22 cellular contexts compared by ENCODE assay signal in the genomic region with DNA sequence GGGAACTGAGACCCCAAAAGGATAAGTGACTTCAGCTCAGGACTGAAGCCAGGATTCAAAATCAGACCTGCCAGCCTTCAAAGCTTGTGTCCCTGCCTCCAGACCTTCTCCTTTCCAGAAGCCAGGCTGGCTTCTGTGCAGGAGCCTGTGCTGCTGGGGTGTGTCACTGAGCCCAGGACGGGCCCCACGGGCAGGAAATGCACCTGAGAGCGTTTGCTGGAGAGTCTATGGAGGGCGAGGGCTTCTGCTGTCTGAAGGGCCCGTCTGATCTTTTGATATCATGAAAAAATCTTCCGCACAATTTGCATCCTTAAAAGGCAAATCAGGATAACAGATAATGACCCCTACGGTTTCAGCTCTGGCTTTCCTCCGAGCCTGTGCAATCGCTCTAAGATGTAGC.
"Had no signal": no experiment of that assay in that cellular context is flagged by ENCODE, and none has a peak within 500 bp of the region (broad histone marks: within the 10 kb centered on the region; RNA-seq: fewer than 3 reads in every experiment).

No MANE protein-coding gene starts in this region.

- H3K36me3 ChIP-seq: brain microvascular endothelial cell, cardiac muscle cell had no signal

- ATAC-seq: activated CD4-positive, alpha-beta T cell treated with anti-CD3 and anti-CD28 coated beads for 36 hours; activated CD8-positive, alpha-beta T cell treated with anti-CD3 and anti-CD28 coated beads for 36 hours; T-helper 17 cell had no signal

- H2AFZ ChIP-seq: PC-9 had no signal

- H3K27ac ChIP-seq: brain microvascular endothelial cell, cardiac muscle cell, PC-9 had no signal

- DNase-seq: activated CD4-positive, alpha-beta T cell treated with anti-CD3 and anti-CD28 coated beads for 36 hours; activated CD8-positive, alpha-beta memory T cell treated with anti-CD3 and anti-CD28 coated beads, Interleukin-2, amount 50 U/mL, for 48 hours; activated CD8-positive, alpha-beta T cell treated with anti-CD3 and anti-CD28 coated beads for 36 hours; activated gamma-delta T cell; activated naive CD4-positive, alpha-beta T cell treated with anti-CD3 and anti-CD28 coated beads, Interleukin-2, amount 10 ng/mL, durations not matched to agents 7 days and 5 days; activated naive CD8-positive, alpha-beta T cell treated with anti-CD3 and anti-CD28 coated beads for 36 hours; activated T-cell treated with anti-CD3 and anti-CD28 coated beads, Interleukin-2, amount 50 U/mL, for 1 hour; brain microvascular endothelial cell; KG1; NCI-H1092; NCI-H1417; NCI-H1930; NCI-H2171; NCI-H2227 treated with DMSO at 0.1 percent for 48 hours; NCI-H446 treated with DMSO at 0.1 percent for 48 hours; NCI-H524 treated with DMSO at 0.1 percent for 48 hours; NCI-H82; PC-9; SHP77 treated with DMSO at 0.1 percent for 48 hours; T-helper 17 cell; T1000 had no signal

- H3K36me3 Mint-ChIP-seq: activated naive CD4-positive, alpha-beta T cell treated with anti-CD3 and anti-CD28 coated beads, Interleukin-2, amount 10 ng/mL, durations not matched to agents 7 days and 5 days; activated naive CD8-positive, alpha-beta T cell treated with anti-CD3 and anti-CD28 coated beads for 36 hours had no signal

- H3K27ac Mint-ChIP-seq: activated CD4-positive, alpha-beta T cell treated with anti-CD3 and anti-CD28 coated beads for 36 hours; activated CD8-positive, alpha-beta T cell treated with anti-CD3 and anti-CD28 coated beads for 36 hours; activated naive CD4-positive, alpha-beta T cell treated with anti-CD3 and anti-CD28 coated beads, Interleukin-2, amount 10 ng/mL, durations not matched to agents 7 days and 5 days; activated naive CD8-positive, alpha-beta T cell treated with anti-CD3 and anti-CD28 coated beads for 36 hours; T-helper 17 cell had no signal

- H3K4me3 Mint-ChIP-seq: activated CD4-positive, alpha-beta T cell treated with anti-CD3 and anti-CD28 coated beads for 36 hours; activated CD8-positive, alpha-beta T cell treated with anti-CD3 and anti-CD28 coated beads for 36 hours; activated naive CD4-positive, alpha-beta T cell treated with anti-CD3 and anti-CD28 coated beads, Interleukin-2, amount 10 ng/mL, durations not matched to agents 7 days and 5 days; activated naive CD8-positive, alpha-beta T cell treated with anti-CD3 and anti-CD28 coated beads for 36 hours; T-helper 17 cell had no signal

- H3K4me2 ChIP-seq: PC-9 had no signal

- H3K4me3 ChIP-seq: cardiac muscle cell, PC-9 had no signal

- H3K4me1 Mint-ChIP-seq: activated CD4-positive, alpha-beta T cell treated with anti-CD3 and anti-CD28 coated beads for 36 hours; activated naive CD4-positive, alpha-beta T cell treated with anti-CD3 and anti-CD28 coated beads, Interleukin-2, amount 10 ng/mL, durations not matched to agents 7 days and 5 days; activated naive CD8-positive, alpha-beta T cell treated with anti-CD3 and anti-CD28 coated beads for 36 hours; T-helper 17 cell had no signal

- H3K27me3 ChIP-seq: brain microvascular endothelial cell, cardiac muscle cell had no signal

- H3K9me3 Mint-ChIP-seq: activated CD8-positive, alpha-beta T cell treated with anti-CD3 and anti-CD28 coated beads for 36 hours; activated naive CD4-positive, alpha-beta T cell treated with anti-CD3 and anti-CD28 coated beads, Interleukin-2, amount 10 ng/mL, durations not matched to agents 7 days and 5 days; activated naive CD8-positive, alpha-beta T cell treated with anti-CD3 and anti-CD28 coated beads for 36 hours had no signal
